Comparison of ENCODE assay signal across 19 cellular contexts in the genomic region with DNA sequence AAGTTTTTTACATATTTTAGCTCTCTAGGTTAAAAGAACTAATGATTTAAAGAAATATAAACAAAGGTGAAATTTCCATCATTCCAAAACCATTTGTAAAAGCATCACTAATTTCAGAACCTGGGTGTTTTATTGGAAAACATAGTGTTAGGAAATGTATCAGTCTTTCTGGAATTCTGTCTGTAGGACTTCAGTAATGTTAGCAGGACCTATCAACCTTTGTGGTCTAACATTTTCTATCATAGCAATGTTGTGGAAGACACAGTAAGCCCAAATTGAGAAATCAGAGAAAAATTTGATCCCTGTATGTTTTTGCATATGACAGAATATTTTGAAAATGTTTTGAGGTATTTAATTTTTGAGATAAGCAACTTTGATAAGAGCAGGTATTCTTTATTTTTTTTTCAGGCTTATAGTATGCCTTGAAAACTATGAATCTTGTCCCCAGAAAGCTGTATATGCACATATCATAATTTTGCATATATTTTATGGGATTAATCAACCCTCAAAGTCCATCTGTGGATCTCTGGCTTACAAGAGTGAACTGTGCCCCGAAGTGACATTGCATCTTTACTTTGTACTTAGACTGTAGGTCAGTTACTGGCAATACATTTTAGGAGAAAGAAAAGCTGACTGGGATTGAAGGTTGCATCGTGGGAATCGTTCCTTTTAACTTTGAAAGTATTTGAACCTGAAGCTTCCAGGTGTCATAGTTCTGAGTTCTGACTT.
"Had no signal": no experiment of that assay in that cellular context is flagged by ENCODE, and none has a peak within 500 bp of the region (broad histone marks: within the 10 kb centered on the region; RNA-seq: fewer than 3 reads in every experiment).

No MANE protein-coding gene starts in this region.

- H3K4me2 ChIP-seq: hepatocyte had no signal

- H3K9me3 ChIP-seq: breast epithelium, testis, upper lobe of left lung had no signal

- H3K4me3 ChIP-seq: breast epithelium, hepatocyte, testis, upper lobe of left lung had no signal

- H2AFZ ChIP-seq: hepatocyte had no signal

- H3K27ac Mint-ChIP-seq: activated B cell treated with CpG ODN at 0.5 μM for 24 hours; activated CD8-positive, alpha-beta T cell treated with anti-CD3 and anti-CD28 coated beads for 36 hours; activated naive CD8-positive, alpha-beta T cell; dendritic cell treated with granulocyte-macrophage colony-stimulating factor and Interleukin-4, amounts not matched to agents 40 ng/mL and 50 ng/mL, for 4 days; effector memory CD8-positive, alpha-beta T cell; natural killer cell treated with Interleukin-12 subunit alpha and Interleukin-12 subunit beta and Interleukin-15 and Interleukin-18, amount 100 ng/mL, for 72 hours; stimulated activated naive CD8-positive, alpha-beta T cell treated with anti-CD3 and anti-CD28 coated beads, Interleukin-15, Interleukin-2, amounts not matched to agents 100 ng/mL and 50 ng/mL, for 24 hours had no signal

- H3K36me3 ChIP-seq: breast epithelium had no signal

- H3K4me1 ChIP-seq: breast epithelium, testis, upper lobe of left lung had no signal

- H3K27me3 ChIP-seq: breast epithelium, hepatocyte, testis, upper lobe of left lung had no signal

- ATAC-seq: activated CD8-positive, alpha-beta T cell treated with anti-CD3 and anti-CD28 coated beads for 36 hours; effector memory CD8-positive, alpha-beta T cell; natural killer cell treated with Interleukin-12 subunit alpha and Interleukin-12 subunit beta and Interleukin-15 and Interleukin-18, amount 100 ng/mL, for 72 hours; right cardiac atrium had no signal

- H3K4me1 Mint-ChIP-seq: activated B cell treated with CpG ODN at 0.5 μM for 24 hours had no signal

- H3K27me3 Mint-ChIP-seq: activated B cell treated with CpG ODN at 0.5 μM for 24 hours; activated CD8-positive, alpha-beta T cell treated with anti-CD3 and anti-CD28 coated beads for 36 hours; activated naive CD8-positive, alpha-beta T cell; dendritic cell treated with granulocyte-macrophage colony-stimulating factor and Interleukin-4, amounts not matched to agents 40 ng/mL and 50 ng/mL, for 4 days; effector memory CD8-positive, alpha-beta T cell; natural killer cell treated with Interleukin-12 subunit alpha and Interleukin-12 subunit beta and Interleukin-15 and Interleukin-18, amount 100 ng/mL, for 72 hours; stimulated activated naive CD8-positive, alpha-beta T cell treated with anti-CD3 and anti-CD28 coated beads, Interleukin-15, Interleukin-2, amounts not matched to agents 100 ng/mL and 50 ng/mL, for 24 hours had no signal

- H3K9me3 Mint-ChIP-seq: activated B cell treated with CpG ODN at 0.5 μM for 24 hours; activated CD8-positive, alpha-beta T cell treated with anti-CD3 and anti-CD28 coated beads for 36 hours; dendritic cell treated with granulocyte-macrophage colony-stimulating factor and Interleukin-4, amounts not matched to agents 40 ng/mL and 50 ng/mL, for 4 days; effector memory CD8-positive, alpha-beta T cell; natural killer cell treated with Interleukin-12 subunit alpha and Interleukin-12 subunit beta and Interleukin-15 and Interleukin-18, amount 100 ng/mL, for 72 hours; stimulated activated naive CD8-positive, alpha-beta T cell treated with anti-CD3 and anti-CD28 coated beads, Interleukin-15, Interleukin-2, amounts not matched to agents 100 ng/mL and 50 ng/mL, for 24 hours had no signal

- H3K79me2 ChIP-seq: hepatocyte had no signal

- DNase-seq: activated B cell treated with CpG ODN at 0.5 μM for 24 hours; activated CD4-positive, alpha-beta T cell treated with anti-CD3 and anti-CD28 coated beads for 48 hours; activated CD8-positive, alpha-beta T cell treated with anti-CD3 and anti-CD28 coated beads for 36 hours; activated gamma-delta T cell; activated T-cell treated with anti-CD3 and anti-CD28 coated beads, Interleukin-2, amount 50 U/mL, for 48 hours; cerebellar nuclear complex; effector memory CD8-positive, alpha-beta T cell; nucleus accumbens; posterior cingulate gyrus; right cardiac atrium; T-helper 2 cell; testis; upper lobe of left lung had no signal

- H3K4me3 Mint-ChIP-seq: activated B cell treated with CpG ODN at 0.5 μM for 24 hours; activated CD8-positive, alpha-beta T cell treated with anti-CD3 and anti-CD28 coated beads for 36 hours; activated naive CD8-positive, alpha-beta T cell; dendritic cell treated with granulocyte-macrophage colony-stimulating factor and Interleukin-4, amounts not matched to agents 40 ng/mL and 50 ng/mL, for 4 days; effector memory CD8-positive, alpha-beta T cell; natural killer cell treated with Interleukin-12 subunit alpha and Interleukin-12 subunit beta and Interleukin-15 and Interleukin-18, amount 100 ng/mL, for 72 hours; stimulated activated naive CD8-positive, alpha-beta T cell treated with anti-CD3 and anti-CD28 coated beads, Interleukin-15, Interleukin-2, amounts not matched to agents 100 ng/mL and 50 ng/mL, for 24 hours had no signal

- H3K27ac ChIP-seq: breast epithelium, hepatocyte, testis, upper lobe of left lung had no signal
